In the genomic region with DNA sequence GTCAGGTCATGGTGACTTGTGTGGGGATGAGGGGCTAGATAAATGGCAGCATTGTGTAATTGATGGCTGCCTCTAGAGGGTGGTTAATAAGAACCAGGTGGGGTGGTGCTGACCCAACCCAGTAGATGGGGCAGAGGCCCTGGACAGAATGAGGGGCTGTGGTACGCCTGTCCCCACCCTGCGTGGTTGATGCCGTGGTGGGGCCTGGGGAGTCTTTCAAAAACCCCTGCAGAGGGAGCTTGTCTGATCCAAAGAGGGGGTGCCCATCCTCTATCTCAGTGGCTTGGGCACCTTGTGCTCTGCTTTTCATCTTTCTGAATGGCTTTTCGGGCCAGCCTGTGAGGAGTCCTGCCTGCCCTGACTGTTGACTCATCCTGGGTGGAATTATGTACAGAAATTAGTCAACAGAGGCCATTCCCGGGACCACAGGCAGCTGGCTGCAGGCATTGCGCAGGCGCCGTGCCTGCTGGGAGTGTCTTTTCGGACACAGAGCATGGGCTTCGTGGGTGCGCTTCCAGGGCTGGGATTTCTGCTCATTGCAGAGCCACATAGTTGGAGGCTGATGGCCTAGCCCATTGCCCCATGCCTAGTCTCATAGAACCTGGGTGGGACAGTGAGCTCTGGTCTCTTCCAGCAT, we compare ENCODE assay signal across 1 cellular context.
TF ChIP-seq lines count a peak whose summit lies in the region.

No MANE protein-coding gene starts in this region.

TF ChIP-seq in GM23338, 12 proteins besides CTCF, POLR2A, EP300 and RAD21 (continued from another document):
- TF ChIP-seq, protein P1, sequence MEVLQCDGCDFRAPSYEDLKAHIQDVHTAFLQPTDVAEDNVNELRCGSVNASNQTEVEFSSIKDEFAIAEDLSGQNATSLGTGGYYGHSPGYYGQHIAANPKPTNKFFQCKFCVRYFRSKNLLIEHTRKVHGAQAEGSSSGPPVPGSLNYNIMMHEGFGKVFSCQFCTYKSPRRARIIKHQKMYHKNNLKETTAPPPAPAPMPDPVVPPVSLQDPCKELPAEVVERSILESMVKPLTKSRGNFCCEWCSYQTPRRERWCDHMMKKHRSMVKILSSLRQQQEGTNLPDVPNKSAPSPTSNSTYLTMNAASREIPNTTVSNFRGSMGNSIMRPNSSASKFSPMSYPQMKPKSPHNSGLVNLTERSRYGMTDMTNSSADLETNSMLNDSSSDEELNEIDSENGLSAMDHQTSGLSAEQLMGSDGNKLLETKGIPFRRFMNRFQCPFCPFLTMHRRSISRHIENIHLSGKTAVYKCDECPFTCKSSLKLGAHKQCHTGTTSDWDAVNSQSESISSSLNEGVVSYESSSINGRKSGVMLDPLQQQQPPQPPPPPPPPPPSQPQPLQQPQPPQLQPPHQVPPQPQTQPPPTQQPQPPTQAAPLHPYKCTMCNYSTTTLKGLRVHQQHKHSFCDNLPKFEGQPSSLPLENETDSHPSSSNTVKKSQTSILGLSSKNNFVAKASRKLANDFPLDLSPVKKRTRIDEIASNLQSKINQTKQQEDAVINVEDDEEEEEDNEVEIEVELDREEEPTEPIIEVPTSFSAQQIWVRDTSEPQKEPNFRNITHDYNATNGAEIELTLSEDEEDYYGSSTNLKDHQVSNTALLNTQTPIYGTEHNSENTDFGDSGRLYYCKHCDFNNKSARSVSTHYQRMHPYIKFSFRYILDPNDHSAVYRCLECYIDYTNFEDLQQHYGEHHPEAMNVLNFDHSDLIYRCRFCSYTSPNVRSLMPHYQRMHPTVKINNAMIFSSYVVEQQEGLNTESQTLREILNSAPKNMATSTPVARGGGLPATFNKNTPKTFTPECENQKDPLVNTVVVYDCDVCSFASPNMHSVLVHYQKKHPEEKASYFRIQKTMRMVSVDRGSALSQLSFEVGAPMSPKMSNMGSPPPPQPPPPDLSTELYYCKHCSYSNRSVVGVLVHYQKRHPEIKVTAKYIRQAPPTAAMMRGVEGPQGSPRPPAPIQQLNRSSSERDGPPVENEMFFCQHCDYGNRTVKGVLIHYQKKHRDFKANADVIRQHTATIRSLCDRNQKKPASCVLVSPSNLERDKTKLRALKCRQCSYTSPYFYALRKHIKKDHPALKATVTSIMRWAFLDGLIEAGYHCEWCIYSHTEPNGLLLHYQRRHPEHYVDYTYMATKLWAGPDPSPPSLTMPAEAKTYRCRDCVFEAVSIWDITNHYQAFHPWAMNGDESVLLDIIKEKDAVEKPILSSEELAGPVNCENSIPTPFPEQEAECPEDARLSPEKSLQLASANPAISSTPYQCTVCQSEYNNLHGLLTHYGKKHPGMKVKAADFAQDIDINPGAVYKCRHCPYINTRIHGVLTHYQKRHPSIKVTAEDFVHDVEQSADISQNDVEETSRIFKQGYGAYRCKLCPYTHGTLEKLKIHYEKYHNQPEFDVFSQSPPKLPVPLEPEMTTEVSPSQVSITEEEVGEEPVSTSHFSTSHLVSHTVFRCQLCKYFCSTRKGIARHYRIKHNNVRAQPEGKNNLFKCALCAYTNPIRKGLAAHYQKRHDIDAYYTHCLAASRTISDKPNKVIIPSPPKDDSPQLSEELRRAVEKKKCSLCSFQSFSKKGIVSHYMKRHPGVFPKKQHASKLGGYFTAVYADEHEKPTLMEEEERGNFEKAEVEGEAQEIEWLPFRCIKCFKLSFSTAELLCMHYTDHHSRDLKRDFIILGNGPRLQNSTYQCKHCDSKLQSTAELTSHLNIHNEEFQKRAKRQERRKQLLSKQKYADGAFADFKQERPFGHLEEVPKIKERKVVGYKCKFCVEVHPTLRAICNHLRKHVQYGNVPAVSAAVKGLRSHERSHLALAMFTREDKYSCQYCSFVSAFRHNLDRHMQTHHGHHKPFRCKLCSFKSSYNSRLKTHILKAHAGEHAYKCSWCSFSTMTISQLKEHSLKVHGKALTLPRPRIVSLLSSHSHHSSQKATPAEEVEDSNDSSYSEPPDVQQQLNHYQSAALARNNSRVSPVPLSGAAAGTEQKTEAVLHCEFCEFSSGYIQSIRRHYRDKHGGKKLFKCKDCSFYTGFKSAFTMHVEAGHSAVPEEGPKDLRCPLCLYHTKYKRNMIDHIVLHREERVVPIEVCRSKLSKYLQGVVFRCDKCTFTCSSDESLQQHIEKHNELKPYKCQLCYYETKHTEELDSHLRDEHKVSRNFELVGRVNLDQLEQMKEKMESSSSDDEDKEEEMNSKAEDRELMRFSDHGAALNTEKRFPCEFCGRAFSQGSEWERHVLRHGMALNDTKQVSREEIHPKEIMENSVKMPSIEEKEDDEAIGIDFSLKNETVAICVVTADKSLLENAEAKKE (CRISPR knock-in tag; IDR thresholded peaks at IDR 0.05): no peak
